ENCODE assay signal across 38 cellular contexts in the genomic region with DNA sequence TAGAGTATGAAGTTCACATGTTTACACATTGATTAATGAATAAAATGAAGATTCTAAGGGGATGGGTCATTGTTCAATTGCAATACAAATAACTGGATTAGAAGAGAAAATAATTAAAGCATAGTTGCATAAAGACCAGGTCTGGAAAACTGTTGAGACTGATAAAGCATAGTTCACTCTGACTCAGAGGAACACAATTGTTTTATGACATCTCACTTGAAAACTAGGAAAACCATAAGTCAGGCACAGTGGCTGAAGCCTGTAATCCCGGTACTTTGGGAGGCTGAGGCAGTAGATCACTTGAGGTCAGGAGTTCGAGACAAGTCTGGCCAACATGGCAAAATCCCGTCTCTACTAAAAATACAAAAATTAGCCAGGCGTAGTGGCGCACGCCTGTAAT. TPM values are rescaled to one million over a fixed set of nuclear protein-coding genes. Genes with fewer than 3 reads are reported as not detected.
"Had no signal": no experiment of that assay in that cellular context is flagged by ENCODE, and none has a peak within 500 bp of the region (broad histone marks: within the 10 kb centered on the region; RNA-seq: fewer than 3 reads in every experiment).

No MANE protein-coding gene starts in this region.

- H3K36me3 ChIP-seq: cardiac muscle cell had no signal

- H3K27ac ChIP-seq: ascending aorta, cardiac muscle cell, PC-9, RWPE1, VCaP had no signal

- H3K4me1 ChIP-seq: ascending aorta had no signal

- H3K9me3 Mint-ChIP-seq: activated B cell treated with CpG ODN at 0.5 μM for 24 hours; activated CD4-positive, alpha-beta memory T cell treated with anti-CD3 and anti-CD28 coated beads for 36 hours; activated naive CD4-positive, alpha-beta T cell treated with anti-CD3 and anti-CD28 coated beads, Interleukin-2, amount 10 ng/mL, durations not matched to agents 7 days and 5 days; activated naive CD8-positive, alpha-beta T cell treated with anti-CD3 and anti-CD28 coated beads, Interleukin-2, amount 50 U/mL, for 24 hours; activated T-cell treated with anti-CD3 and anti-CD28 coated beads, Interleukin-2, amount 50 U/mL, for 4 hours; central memory CD8-positive, alpha-beta T cell had no signal

- H3K4me3 ChIP-seq: ascending aorta, cardiac muscle cell, PC-9 had no signal

- FAIRE-seq: RCC 7860 had no signal

- H3K9me3 ChIP-seq: ascending aorta had no signal

- H3K27me3 ChIP-seq: ascending aorta, cardiac muscle cell had no signal

- ATAC-seq: activated naive CD8-positive, alpha-beta T cell treated with anti-CD3 and anti-CD28 coated beads, Interleukin-2, amount 50 U/mL, for 24 hours; activated T-cell treated with anti-CD3 and anti-CD28 coated beads, Interleukin-2, amount 50 U/mL, for 4 hours; Right ventricle myocardium inferior had no signal

- H3K4me1 Mint-ChIP-seq: activated B cell treated with CpG ODN at 0.5 μM for 24 hours; activated naive CD4-positive, alpha-beta T cell treated with anti-CD3 and anti-CD28 coated beads, Interleukin-2, amount 10 ng/mL, durations not matched to agents 7 days and 5 days; activated naive CD8-positive, alpha-beta T cell treated with anti-CD3 and anti-CD28 coated beads, Interleukin-2, amount 50 U/mL, for 24 hours; central memory CD8-positive, alpha-beta T cell had no signal

- H3K36me3 Mint-ChIP-seq: activated CD4-positive, alpha-beta memory T cell treated with anti-CD3 and anti-CD28 coated beads for 36 hours; activated naive CD4-positive, alpha-beta T cell treated with anti-CD3 and anti-CD28 coated beads, Interleukin-2, amount 10 ng/mL, durations not matched to agents 7 days and 5 days; activated naive CD8-positive, alpha-beta T cell had no signal

- H3K4me3 Mint-ChIP-seq: activated B cell treated with CpG ODN at 0.5 μM for 24 hours; activated CD4-positive, alpha-beta memory T cell treated with anti-CD3 and anti-CD28 coated beads for 36 hours; activated naive CD4-positive, alpha-beta T cell treated with anti-CD3 and anti-CD28 coated beads, Interleukin-2, amount 10 ng/mL, durations not matched to agents 7 days and 5 days; activated naive CD8-positive, alpha-beta T cell; activated naive CD8-positive, alpha-beta T cell treated with anti-CD3 and anti-CD28 coated beads, Interleukin-2, amount 50 U/mL, for 24 hours; activated T-cell treated with anti-CD3 and anti-CD28 coated beads, Interleukin-2, amount 50 U/mL, for 4 hours; central memory CD8-positive, alpha-beta T cell had no signal

- DNase-seq: activated B cell treated with CpG ODN at 0.5 μM for 24 hours; activated CD4-positive, alpha-beta memory T cell treated with anti-CD3 and anti-CD28 coated beads for 36 hours; activated CD4-positive, alpha-beta T cell treated with anti-CD3 and anti-CD28 coated beads for 4 hours; activated CD4-positive, alpha-beta T cell treated with anti-CD3 and anti-CD28 coated beads, Interleukin-2, amount 50 U/mL, for 1 hour; activated CD4-positive, CD25-positive, alpha-beta regulatory T cell treated with anti-CD3 and anti-CD28 coated beads, Interleukin-2, amount 50 U/mL, for 72 hours; activated CD8-positive, alpha-beta memory T cell treated with anti-CD3 and anti-CD28 coated beads, Interleukin-2, amount 50 U/mL, for 4 hours; activated effector memory CD4-positive, alpha-beta T cell treated with Interleukin-2 at 50 U/mL for 16 hours; activated naive CD4-positive, alpha-beta T cell treated with anti-CD3 and anti-CD28 coated beads, Interleukin-2, amount 10 ng/mL, durations not matched to agents 7 days and 5 days; activated naive CD8-positive, alpha-beta T cell treated with anti-CD3 and anti-CD28 coated beads, Interleukin-2, amount 50 U/mL, for 24 hours; activated T-cell treated with anti-CD3 and anti-CD28 coated beads for 4 hours; activated T-cell treated with anti-CD3 and anti-CD28 coated beads, Interleukin-2, amount 50 U/mL, for 4 hours; amniotic stem cell; Kasumi-1; KG1; MM.1S; MV-4-11; NCI-H1092; NCI-H1436 treated with DMSO at 0.1 percent for 48 hours; NCI-H1694 treated with DMSO at 0.1 percent for 48 hours; NCI-H2029; NCI-H345; NCI-H510A; NCI-H526; NCI-H748 treated with DMSO at 0.1 percent for 48 hours; NK-92 treated with Interleukin-12 subunit alpha and Interleukin-12 subunit beta, amount 100 ng/mL, for 24 hours; PC-9; SW 1271; T-helper 1 cell; T-helper 2 cell; T-helper 9 cell had no signal

- H3K27ac Mint-ChIP-seq: activated B cell treated with CpG ODN at 0.5 μM for 24 hours; activated CD4-positive, alpha-beta memory T cell treated with anti-CD3 and anti-CD28 coated beads for 36 hours; activated naive CD4-positive, alpha-beta T cell treated with anti-CD3 and anti-CD28 coated beads, Interleukin-2, amount 10 ng/mL, durations not matched to agents 7 days and 5 days; activated naive CD8-positive, alpha-beta T cell; activated naive CD8-positive, alpha-beta T cell treated with anti-CD3 and anti-CD28 coated beads, Interleukin-2, amount 50 U/mL, for 24 hours had no signal

RNA-seq across cellular contexts. Expression of a gene that starts 46.7 kb away (rescaled TPM):
- total RNA-seq: activated B cell treated with CpG ODN at 0.5 μM for 24 hours; activated CD4-positive, alpha-beta memory T cell treated with anti-CD3 and anti-CD28 coated beads for 36 hours had no signal
- polyA plus RNA-seq: cardiac muscle cell had no signal
